Comparison of ENCODE assay signal across 1 cellular context in genomic region chr3:170584585-170585007, GRCh38.
TF ChIP-seq lines count a peak whose summit lies in the region.

No MANE protein-coding gene starts in this region.

TF ChIP-seq in IMR-90, 13 proteins besides CTCF, POLR2A, EP300 and RAD21 (continued from another document):
- TF ChIP-seq CEBPB (IDR thresholded peaks at IDR 0.05; ENCODE audit: low read depth, low read length), result no peak
- no peak for TF ChIP-seq FOS (IDR thresholded peaks at IDR 0.05; ENCODE audit: low read depth, low read length)
- TF ChIP-seq MAFK (IDR thresholded peaks at IDR 0.05; ENCODE audit: low read depth, low read length), result no peak
- no peak for TF ChIP-seq RFX5 (IDR thresholded peaks at IDR 0.05; ENCODE audit: low read depth, low read length)
